In genomic region chr17:6638046-6638908, GRCh38 we compare ENCODE assay signal across 1 cellular context.
TF ChIP-seq lines count a peak whose summit lies in the region.

No MANE protein-coding gene starts in this region.

TF ChIP-seq in A549, 52 proteins besides CTCF, POLR2A, EP300 and RAD21 (continued from another document):
- TF ChIP-seq, protein P1, sequence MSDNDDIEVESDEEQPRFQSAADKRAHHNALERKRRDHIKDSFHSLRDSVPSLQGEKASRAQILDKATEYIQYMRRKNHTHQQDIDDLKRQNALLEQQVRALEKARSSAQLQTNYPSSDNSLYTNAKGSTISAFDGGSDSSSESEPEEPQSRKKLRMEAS (IDR thresholded peaks at IDR 0.05) = no peak
- no peak for TF ChIP-seq ATOH8 (CRISPR knock-in tag; IDR thresholded peaks at IDR 0.05; ENCODE audit: low read depth)
- no peak for TF ChIP-seq BCL3 (IDR thresholded peaks at IDR 0.05)
- no peak for TF ChIP-seq TFCP2L1 (CRISPR knock-in tag; IDR thresholded peaks at IDR 0.05)
- no peak for TF ChIP-seq RCOR1 (IDR thresholded peaks at IDR 0.05; ENCODE audit: low read depth, low read length)
- no peak for TF ChIP-seq HOXB5 (CRISPR knock-in tag; IDR thresholded peaks at IDR 0.05)
- no peak for TF ChIP-seq RARB (CRISPR knock-in tag; IDR thresholded peaks at IDR 0.05)
- no peak for TF ChIP-seq MAZ (IDR thresholded peaks at IDR 0.05; ENCODE audit: borderline replicate concordance, low read depth, low read length)
- no peak for TF ChIP-seq NPAS2 (CRISPR knock-in tag; IDR thresholded peaks at IDR 0.05; ENCODE audit: borderline replicate concordance)
- no peak for TF ChIP-seq E2F6 (IDR thresholded peaks at IDR 0.05; ENCODE audit: borderline replicate concordance, low read depth)
- no peak for TF ChIP-seq NR3C1 (IDR thresholded peaks at IDR 0.05)
- TF ChIP-seq FOSL2 (IDR thresholded peaks at IDR 0.05) = no peak
- no peak for TF ChIP-seq FOSL2 (CRISPR knock-in tag; IDR thresholded peaks at IDR 0.05)
